Comparison of ENCODE assay signal across 1 cellular context in the genomic region with DNA sequence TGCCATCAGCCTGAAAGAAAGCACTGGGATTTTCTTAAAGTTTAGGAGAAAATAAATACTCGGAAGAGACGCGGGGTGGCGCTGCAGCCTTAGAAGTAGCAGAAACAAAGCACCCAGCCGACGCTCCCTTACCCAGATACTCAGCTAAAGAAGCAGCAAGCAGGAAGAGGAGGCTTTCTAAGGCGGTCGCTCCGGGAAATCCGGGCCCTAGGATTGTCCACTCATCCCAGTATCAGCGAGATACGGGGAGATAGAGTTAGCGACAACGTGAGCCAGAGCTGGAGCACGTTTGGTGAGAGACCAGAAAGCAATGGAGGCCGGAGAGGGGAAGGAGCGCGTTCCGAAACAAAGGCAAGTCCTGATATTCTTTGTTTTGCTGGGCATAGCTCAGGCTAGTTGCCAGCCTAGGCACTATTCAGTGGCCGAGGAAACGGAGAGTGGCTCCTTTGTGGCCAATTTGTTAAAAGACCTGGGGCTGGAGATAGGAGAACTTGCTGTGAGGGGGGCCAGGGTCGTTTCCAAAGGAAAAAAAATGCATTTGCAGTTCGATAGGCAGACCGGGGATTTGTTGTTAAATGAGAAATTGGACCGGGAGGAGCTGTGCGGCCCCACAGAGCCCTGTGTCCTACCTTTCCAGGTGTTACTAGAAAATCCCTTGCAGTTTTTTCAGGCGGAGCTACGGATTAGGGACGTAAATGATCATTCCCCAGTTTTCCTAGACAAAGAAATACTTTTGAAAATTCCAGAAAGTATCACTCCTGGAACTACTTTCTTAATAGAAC.
TF ChIP-seq lines count a peak whose summit lies in the region.

Gene PCDHB2 (plus strand): TSS at position 135 of the 782 bp plus-strand sequence. CDS start 176 bp downstream, at position 311.

TF ChIP-seq in HepG2, 621 proteins besides CTCF, POLR2A, EP300 and RAD21 (continued from another document):
- TF ChIP-seq, protein P1, sequence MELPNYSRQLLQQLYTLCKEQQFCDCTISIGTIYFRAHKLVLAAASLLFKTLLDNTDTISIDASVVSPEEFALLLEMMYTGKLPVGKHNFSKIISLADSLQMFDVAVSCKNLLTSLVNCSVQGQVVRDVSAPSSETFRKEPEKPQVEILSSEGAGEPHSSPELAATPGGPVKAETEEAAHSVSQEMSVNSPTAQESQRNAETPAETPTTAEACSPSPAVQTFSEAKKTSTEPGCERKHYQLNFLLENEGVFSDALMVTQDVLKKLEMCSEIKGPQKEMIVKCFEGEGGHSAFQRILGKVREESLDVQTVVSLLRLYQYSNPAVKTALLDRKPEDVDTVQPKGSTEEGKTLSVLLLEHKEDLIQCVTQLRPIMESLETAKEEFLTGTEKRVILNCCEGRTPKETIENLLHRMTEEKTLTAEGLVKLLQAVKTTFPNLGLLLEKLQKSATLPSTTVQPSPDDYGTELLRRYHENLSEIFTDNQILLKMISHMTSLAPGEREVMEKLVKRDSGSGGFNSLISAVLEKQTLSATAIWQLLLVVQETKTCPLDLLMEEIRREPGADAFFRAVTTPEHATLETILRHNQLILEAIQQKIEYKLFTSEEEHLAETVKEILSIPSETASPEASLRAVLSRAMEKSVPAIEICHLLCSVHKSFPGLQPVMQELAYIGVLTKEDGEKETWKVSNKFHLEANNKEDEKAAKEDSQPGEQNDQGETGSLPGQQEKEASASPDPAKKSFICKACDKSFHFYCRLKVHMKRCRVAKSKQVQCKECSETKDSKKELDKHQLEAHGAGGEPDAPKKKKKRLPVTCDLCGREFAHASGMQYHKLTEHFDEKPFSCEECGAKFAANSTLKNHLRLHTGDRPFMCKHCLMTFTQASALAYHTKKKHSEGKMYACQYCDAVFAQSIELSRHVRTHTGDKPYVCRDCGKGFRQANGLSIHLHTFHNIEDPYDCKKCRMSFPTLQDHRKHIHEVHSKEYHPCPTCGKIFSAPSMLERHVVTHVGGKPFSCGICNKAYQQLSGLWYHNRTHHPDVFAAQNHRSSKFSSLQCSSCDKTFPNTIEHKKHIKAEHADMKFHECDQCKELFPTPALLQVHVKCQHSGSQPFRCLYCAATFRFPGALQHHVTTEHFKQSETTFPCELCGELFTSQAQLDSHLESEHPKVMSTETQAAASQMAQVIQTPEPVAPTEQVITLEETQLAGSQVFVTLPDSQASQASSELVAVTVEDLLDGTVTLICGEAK (IDR thresholded peaks at IDR 0.05) = no peak
- TF ChIP-seq, protein P1 (CRISPR knock-in tag; IDR thresholded peaks at IDR 0.05) = no peak
- TF ChIP-seq ZNF562 (CRISPR knock-in tag; IDR thresholded peaks at IDR 0.05; ENCODE audit: borderline replicate concordance) = no peak
- no peak for TF ChIP-seq CAMTA2 (CRISPR knock-in tag; IDR thresholded peaks at IDR 0.05; ENCODE audit: borderline replicate concordance)
- TF ChIP-seq SOX6 (IDR thresholded peaks at IDR 0.05) = no peak
- peak; percentile 15; the same call in 1 of the 2 replicates for TF ChIP-seq SOX6 (CRISPR knock-in tag; IDR thresholded peaks at IDR 0.05)
- no peak for TF ChIP-seq PAWR (CRISPR knock-in tag; IDR thresholded peaks at IDR 0.05; ENCODE audit: borderline replicate concordance)
- no peak for TF ChIP-seq NR1H2 (CRISPR knock-in tag; IDR thresholded peaks at IDR 0.05; ENCODE audit: borderline replicate concordance, low read depth)
- TF ChIP-seq THAP8 (CRISPR knock-in tag; IDR thresholded peaks at IDR 0.05; ENCODE audit: borderline replicate concordance) = no peak
- 0 out of 2 replicates have a peak, but pooled peaks have one; percentile 13 for TF ChIP-seq NR2C2 (CRISPR knock-in tag; IDR thresholded peaks at IDR 0.05; ENCODE audit: borderline replicate concordance)
- TF ChIP-seq E2F2 (CRISPR knock-in tag; IDR thresholded peaks at IDR 0.05; ENCODE audit: borderline replicate concordance) = no peak
- TF ChIP-seq ELF3 (CRISPR knock-in tag; IDR thresholded peaks at IDR 0.05) = peak; percentile 36; the same call in 1 of the 2 replicates
- TF ChIP-seq ZNF329 (CRISPR knock-in tag; IDR thresholded peaks at IDR 0.05; ENCODE audit: low read depth) = no peak
- TF ChIP-seq, protein P2, sequence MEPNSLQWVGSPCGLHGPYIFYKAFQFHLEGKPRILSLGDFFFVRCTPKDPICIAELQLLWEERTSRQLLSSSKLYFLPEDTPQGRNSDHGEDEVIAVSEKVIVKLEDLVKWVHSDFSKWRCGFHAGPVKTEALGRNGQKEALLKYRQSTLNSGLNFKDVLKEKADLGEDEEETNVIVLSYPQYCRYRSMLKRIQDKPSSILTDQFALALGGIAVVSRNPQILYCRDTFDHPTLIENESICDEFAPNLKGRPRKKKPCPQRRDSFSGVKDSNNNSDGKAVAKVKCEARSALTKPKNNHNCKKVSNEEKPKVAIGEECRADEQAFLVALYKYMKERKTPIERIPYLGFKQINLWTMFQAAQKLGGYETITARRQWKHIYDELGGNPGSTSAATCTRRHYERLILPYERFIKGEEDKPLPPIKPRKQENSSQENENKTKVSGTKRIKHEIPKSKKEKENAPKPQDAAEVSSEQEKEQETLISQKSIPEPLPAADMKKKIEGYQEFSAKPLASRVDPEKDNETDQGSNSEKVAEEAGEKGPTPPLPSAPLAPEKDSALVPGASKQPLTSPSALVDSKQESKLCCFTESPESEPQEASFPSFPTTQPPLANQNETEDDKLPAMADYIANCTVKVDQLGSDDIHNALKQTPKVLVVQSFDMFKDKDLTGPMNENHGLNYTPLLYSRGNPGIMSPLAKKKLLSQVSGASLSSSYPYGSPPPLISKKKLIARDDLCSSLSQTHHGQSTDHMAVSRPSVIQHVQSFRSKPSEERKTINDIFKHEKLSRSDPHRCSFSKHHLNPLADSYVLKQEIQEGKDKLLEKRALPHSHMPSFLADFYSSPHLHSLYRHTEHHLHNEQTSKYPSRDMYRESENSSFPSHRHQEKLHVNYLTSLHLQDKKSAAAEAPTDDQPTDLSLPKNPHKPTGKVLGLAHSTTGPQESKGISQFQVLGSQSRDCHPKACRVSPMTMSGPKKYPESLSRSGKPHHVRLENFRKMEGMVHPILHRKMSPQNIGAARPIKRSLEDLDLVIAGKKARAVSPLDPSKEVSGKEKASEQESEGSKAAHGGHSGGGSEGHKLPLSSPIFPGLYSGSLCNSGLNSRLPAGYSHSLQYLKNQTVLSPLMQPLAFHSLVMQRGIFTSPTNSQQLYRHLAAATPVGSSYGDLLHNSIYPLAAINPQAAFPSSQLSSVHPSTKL (CRISPR knock-in tag; IDR thresholded peaks at IDR 0.05) = 0 out of 2 replicates have a peak, but pooled peaks have one; percentile 33
- TF ChIP-seq ZKSCAN1 (IDR thresholded peaks at IDR 0.05; ENCODE audit: low read length) = 0 out of 2 replicates have a peak, but pooled peaks have one; percentile 5
- TF ChIP-seq, protein P3, sequence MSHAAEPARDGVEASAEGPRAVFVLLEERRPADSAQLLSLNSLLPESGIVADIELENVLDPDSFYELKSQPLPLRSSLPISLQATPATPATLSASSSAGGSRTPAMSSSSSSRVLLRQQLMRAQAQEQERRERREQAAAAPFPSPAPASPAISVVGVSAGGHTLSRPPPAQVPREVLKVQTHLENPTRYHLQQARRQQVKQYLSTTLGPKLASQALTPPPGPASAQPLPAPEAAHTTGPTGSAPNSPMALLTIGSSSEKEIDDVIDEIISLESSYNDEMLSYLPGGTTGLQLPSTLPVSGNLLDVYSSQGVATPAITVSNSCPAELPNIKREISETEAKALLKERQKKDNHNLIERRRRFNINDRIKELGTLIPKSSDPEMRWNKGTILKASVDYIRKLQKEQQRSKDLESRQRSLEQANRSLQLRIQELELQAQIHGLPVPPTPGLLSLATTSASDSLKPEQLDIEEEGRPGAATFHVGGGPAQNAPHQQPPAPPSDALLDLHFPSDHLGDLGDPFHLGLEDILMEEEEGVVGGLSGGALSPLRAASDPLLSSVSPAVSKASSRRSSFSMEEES (CRISPR knock-in tag; IDR thresholded peaks at IDR 0.05) = no peak
- TF ChIP-seq HHEX (CRISPR knock-in tag; IDR thresholded peaks at IDR 0.05) = no peak
- no peak for TF ChIP-seq ZNF598 (CRISPR knock-in tag; IDR thresholded peaks at IDR 0.05; ENCODE audit: borderline replicate concordance)
- peak; percentile 42; the same call in 1 of the 2 replicates for TF ChIP-seq KDM5A (IDR thresholded peaks at IDR 0.05; ENCODE audit: borderline replicate concordance, low read length)
- TF ChIP-seq ZNF12 (CRISPR knock-in tag; IDR thresholded peaks at IDR 0.05) = no peak
- TF ChIP-seq, protein P4, sequence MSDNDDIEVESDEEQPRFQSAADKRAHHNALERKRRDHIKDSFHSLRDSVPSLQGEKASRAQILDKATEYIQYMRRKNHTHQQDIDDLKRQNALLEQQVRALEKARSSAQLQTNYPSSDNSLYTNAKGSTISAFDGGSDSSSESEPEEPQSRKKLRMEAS (IDR thresholded peaks at IDR 0.05) = 0 out of 2 replicates have a peak, but pooled peaks have one; percentile 20
- TF ChIP-seq MIER2 (CRISPR knock-in tag; IDR thresholded peaks at IDR 0.05) = peak; percentile 42; the same call in 1 of the 2 replicates
- TF ChIP-seq TRIM24 (CRISPR knock-in tag; IDR thresholded peaks at IDR 0.05) = no peak
- no peak for TF ChIP-seq MAZ (IDR thresholded peaks at IDR 0.05; ENCODE audit: borderline replicate concordance, low read depth, low read length)
- no peak for TF ChIP-seq MAZ (CRISPR knock-in tag; IDR thresholded peaks at IDR 0.05; ENCODE audit: low read depth)
- TF ChIP-seq PATZ1 (CRISPR knock-in tag; IDR thresholded peaks at IDR 0.05) = no peak
- TF ChIP-seq ZNF33B (CRISPR knock-in tag; IDR thresholded peaks at IDR 0.05) = no peak
- TF ChIP-seq IRF2 (CRISPR knock-in tag; IDR thresholded peaks at IDR 0.05) = 0 out of 2 replicates have a peak, but pooled peaks have one; percentile 61
- 0 out of 2 replicates have a peak, but pooled peaks have one; percentile 32 for TF ChIP-seq POGK (CRISPR knock-in tag; conservative IDR thresholded peaks at IDR 0.05)
TF ChIP-seq in HepG2: peak in this region for 96.
